9 cellular contexts compared by ENCODE assay signal in genomic region chr19:55636723-55637122, GRCh38. TPM values are rescaled to one million over a fixed set of nuclear protein-coding genes. Genes with fewer than 3 reads are reported as not detected.
A peak's percentile ranks its signal among the peaks of the same experiment; 100 is the strongest.
DNase-seq lines count a peak whose midpoint lies in the region; ATAC-seq and TF ChIP-seq lines count a peak whose summit lies in the region.
"Had no signal": no experiment of that assay in that cellular context is flagged by ENCODE, and none has a peak within 500 bp of the region (broad histone marks: within the 10 kb centered on the region; RNA-seq: fewer than 3 reads in every experiment).

No MANE protein-coding gene starts in this region.

- peaks cover 19% of the 10 kb centered on the region for H3K36me3 Mint-ChIP-seq in activated T-cell treated with anti-CD3 and anti-CD28 coated beads, Interleukin-2, amount 50 U/mL, for 4 hours (ENCODE audit: insufficient read depth)
- H3K36me3 Mint-ChIP-seq in T-cell = peaks cover 17% of the 10 kb centered on the region
- peaks cover 38% of the 10 kb centered on the region for H3K36me3 Mint-ChIP-seq in stimulated activated memory B cell treated with anti-CD40 and anti-IgM and Interleukin-4, amounts not matched to agents 10 μg/mL and 1 μg/mL and 100 μg/mL, for 72 hours

- DNase-seq in activated T-cell treated with anti-CD3 and anti-CD28 coated beads, Interleukin-2, amount 50 U/mL, for 4 hours = no peak
- DNase-seq in activated T-cell treated with anti-CD3 and anti-CD28 coated beads, Interleukin-2, amount 50 U/mL, for 1 hour = no peak
- DNase-seq in T-cell = no peak
- DNase-seq in fibroblast of the aortic adventitia (ENCODE audit: low read depth) = no peak
- DNase-seq in AML-193 (lab: John Stamatoyannopoulos, UW) = no peak
- no peak for DNase-seq in NCI-H1417 treated with DMSO at 0.1 percent for 48 hours (lab: John Stamatoyannopoulos, UW)
- DNase-seq: NCI-H226 had no signal

- CTCF ChIA-PET in T-cell (lab: Charles Lee) = interaction anchor here in 1 of 2 donors (1.0 to 1.8 kb wide), 4 partner anchors 10 to 18 kb away, joined by 3 to 5 read pairs (median 4); no protein-coding TSS in a partner anchor

- H3K4me1 Mint-ChIP-seq in activated T-cell treated with anti-CD3 and anti-CD28 coated beads, Interleukin-2, amount 50 U/mL, for 4 hours (ENCODE audit: low read depth) = peaks cover 60% of the 10 kb centered on the region
- H3K4me1 Mint-ChIP-seq in T-cell = peaks cover 65 to 69% (median 68%) of the 10 kb centered on the region in 3 donors
- H3K4me1 Mint-ChIP-seq in stimulated activated memory B cell treated with anti-CD40 and anti-IgM and Interleukin-4, amounts not matched to agents 10 μg/mL and 1 μg/mL and 100 μg/mL, for 72 hours = peaks cover 60% of the 10 kb centered on the region

- H3K27ac Mint-ChIP-seq in T-cell = peak overlapping the region; percentile 100
- peak overlapping the region; percentile 100 for H3K27ac Mint-ChIP-seq in stimulated activated memory B cell treated with anti-CD40 and anti-IgM and Interleukin-4, amounts not matched to agents 10 μg/mL and 1 μg/mL and 100 μg/mL, for 72 hours

- H3K4me3 Mint-ChIP-seq in activated T-cell treated with anti-CD3 and anti-CD28 coated beads, Interleukin-2, amount 50 U/mL, for 4 hours = peak overlapping the region; percentile 99
- H3K4me3 Mint-ChIP-seq in T-cell = peak overlapping the region; percentile 98 to 100 (median 99)
- peak overlapping the region; percentile 99 for H3K4me3 Mint-ChIP-seq in stimulated activated memory B cell treated with anti-CD40 and anti-IgM and Interleukin-4, amounts not matched to agents 10 μg/mL and 1 μg/mL and 100 μg/mL, for 72 hours

- POLR2A ChIA-PET in T-cell (lab: Charles Lee) = interaction anchor here in 1 of 2 donors (1.3 kb wide), 1 partner anchor 10 kb away, joined by 4 read pairs; no protein-coding TSS in a partner anchor

- no peaks in the 10 kb centered on the region for H3K27me3 Mint-ChIP-seq in activated T-cell treated with anti-CD3 and anti-CD28 coated beads, Interleukin-2, amount 50 U/mL, for 4 hours (ENCODE audit: low read depth)
- H3K27me3 Mint-ChIP-seq in T-cell = no peaks in the 10 kb centered on the region
- H3K27me3 Mint-ChIP-seq in stimulated activated memory B cell treated with anti-CD40 and anti-IgM and Interleukin-4, amounts not matched to agents 10 μg/mL and 1 μg/mL and 100 μg/mL, for 72 hours = no peaks in the 10 kb centered on the region

- peaks cover 3% of the 10 kb centered on the region for H3K9me3 Mint-ChIP-seq in activated T-cell treated with anti-CD3 and anti-CD28 coated beads, Interleukin-2, amount 50 U/mL, for 4 hours
- no peaks in the 10 kb centered on the region for H3K9me3 Mint-ChIP-seq in T-cell
- no peaks in the 10 kb centered on the region for H3K9me3 Mint-ChIP-seq in stimulated activated memory B cell treated with anti-CD40 and anti-IgM and Interleukin-4, amounts not matched to agents 10 μg/mL and 1 μg/mL and 100 μg/mL, for 72 hours

- H3K4me3 ChIP-seq in fibroblast of the aortic adventitia (ENCODE audit: low read depth, low read length) = peak overlapping the region; percentile 100

- TF ChIP-seq CTCF in fibroblast of the aortic adventitia (IDR thresholded peaks at IDR 0.05; ENCODE audit: insufficient read depth, low read length) = no peak

- ATAC-seq in activated T-cell treated with anti-CD3 and anti-CD28 coated beads, Interleukin-2, amount 50 U/mL, for 4 hours = no peak
- ATAC-seq in T-cell (replicated peaks in 1 of 4) = no peak
- ATAC-seq in stimulated activated memory B cell treated with anti-CD40 and anti-IgM and Interleukin-4, amounts not matched to agents 10 μg/mL and 1 μg/mL and 100 μg/mL, for 72 hours = no peak
- no peak for ATAC-seq in HG03025 (IDR thresholded peaks at IDR 0.05; ENCODE audit: low FRiP score, unreplicated experiment)

RNA-seq across cellular contexts. Expression of gene ZNF580, which starts 4.1 kb away (rescaled TPM):
- 10 to 100 TPM; 27.1 to 31.5 (median 28.5) TPM for total RNA-seq in activated T-cell treated with anti-CD3 and anti-CD28 coated beads, Interleukin-2, amount 50 U/mL, for 4 hours
- total RNA-seq in T-cell (100 to 1,000 TPM in 2 of 5 donors, 10 to 100 TPM in 3; 44.6 to 116 (median 94.2) TPM), fibroblast of the aortic adventitia (ENCODE audit: low replicate concordance) (6.3 and 10.0 TPM in 2 replicates)

RNA-seq across cellular contexts. Expression of gene ZNF581, which starts 6.7 kb away (rescaled TPM):
- total RNA-seq in activated T-cell treated with anti-CD3 and anti-CD28 coated beads, Interleukin-2, amount 50 U/mL, for 4 hours = 10 to 100 TPM; 46.2 to 54.1 (median 52.7) TPM
- 10 to 100 TPM; 26.4 to 38.7 (median 31.9) TPM for total RNA-seq in T-cell
- total RNA-seq in fibroblast of the aortic adventitia (ENCODE audit: low replicate concordance) = 13.9 and 41.5 TPM in 2 replicates

RNA-seq across cellular contexts. Expression of gene CCDC106, which starts 11.3 kb away (rescaled TPM):
- 1 to 10 TPM; 3.9 to 7.8 (median 4.8) TPM for total RNA-seq in activated T-cell treated with anti-CD3 and anti-CD28 coated beads, Interleukin-2, amount 50 U/mL, for 4 hours
- total RNA-seq in T-cell (1 to 10 TPM; 1.7 to 4.7 (median 3.8) TPM), fibroblast of the aortic adventitia (ENCODE audit: low replicate concordance) (8.5 and 16.0 TPM in 2 replicates)

RNA-seq across cellular contexts. Expression of gene ZNF784, which starts 12.4 kb away (rescaled TPM):
- 1 to 10 TPM; 3.3 to 3.4 (median 3.4) TPM for total RNA-seq in activated T-cell treated with anti-CD3 and anti-CD28 coated beads, Interleukin-2, amount 50 U/mL, for 4 hours
- total RNA-seq in T-cell = 10 to 100 TPM in 2 of 5 donors, 1 to 10 TPM in 3; 7.2 to 13.3 (median 8.2) TPM
- total RNA-seq in fibroblast of the aortic adventitia (ENCODE audit: low replicate concordance) = 2.8 and 4.8 TPM in 2 replicates

RNA-seq across cellular contexts. Expression of gene U2AF2, which starts 18.1 kb away (rescaled TPM):
- 100 to 1,000 TPM; 467 to 532 (median 476) TPM for total RNA-seq in activated T-cell treated with anti-CD3 and anti-CD28 coated beads, Interleukin-2, amount 50 U/mL, for 4 hours
- total RNA-seq in T-cell = 100 to 1,000 TPM; 254 to 310 (median 303) TPM
- total RNA-seq in fibroblast of the aortic adventitia (ENCODE audit: low replicate concordance) = 69.5 and 71.4 TPM in 2 replicates
